ENCODE assay signal across 10 cellular contexts in the genomic region with DNA sequence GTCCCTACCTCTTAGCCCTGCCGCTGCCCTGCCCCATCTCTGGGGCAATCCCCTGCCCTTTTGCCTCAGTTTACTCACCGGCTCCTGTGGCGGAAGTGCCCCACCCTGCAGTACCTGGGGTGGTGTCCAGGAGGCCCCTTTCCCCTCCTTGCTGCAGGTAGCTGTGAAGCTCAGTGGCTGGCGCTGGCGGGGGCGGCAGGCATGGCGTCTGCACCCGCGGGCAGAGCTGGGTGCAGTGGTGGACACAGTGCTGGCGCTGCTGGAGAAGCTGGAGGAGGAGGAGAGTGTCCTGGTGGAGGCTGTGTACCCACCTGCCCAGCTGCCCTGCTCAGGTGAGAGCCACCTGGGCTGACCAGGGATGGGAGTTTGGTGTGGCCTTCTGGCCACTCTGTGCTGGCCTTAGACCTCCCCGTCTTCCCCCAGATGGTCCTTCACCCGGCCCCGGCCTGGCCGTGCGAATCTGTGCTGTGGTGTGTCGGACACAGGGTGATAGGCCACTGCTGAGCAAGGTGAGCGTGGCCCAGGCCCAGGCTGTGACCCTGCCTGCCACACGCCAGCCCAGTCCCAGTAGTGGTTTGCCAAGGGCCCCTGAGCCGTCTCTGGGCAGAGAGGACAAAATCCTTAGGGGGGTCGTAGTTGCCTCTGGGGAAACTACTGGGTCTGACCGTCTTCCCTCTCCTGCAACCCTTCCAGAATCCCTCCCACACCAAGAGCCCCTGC. TPM values are rescaled to one million over a fixed set of nuclear protein-coding genes. Genes with fewer than 3 reads are reported as not detected.
A peak's percentile ranks its signal among the peaks of the same experiment; 100 is the strongest.
DNase-seq lines count a peak whose midpoint lies in the region; ATAC-seq and TF ChIP-seq lines count a peak whose summit lies in the region.
"Had no signal": no experiment of that assay in that cellular context is flagged by ENCODE, and none has a peak within 500 bp of the region (broad histone marks: within the 10 kb centered on the region; RNA-seq: fewer than 3 reads in every experiment).

No MANE protein-coding gene starts in this region.

- H3K27me3 ChIP-seq in stomach smooth muscle (ENCODE audit: control insufficient read depth in 1 of 2, insufficient read depth in 2 of 2, low read length in 2 of 2) (peaks cover 0 to 2% of the 10 kb centered on the region in 2 donors), BE2C (0 out of 2 replicates have a peak, but pooled peaks cover 2% of the 10 kb centered on the region)
- H3K27me3 ChIP-seq: MG63 had no signal

- peak overlapping the region; percentile 97 for H3K27ac ChIP-seq in VCaP
- peak overlapping the region; percentile 74 for H3K27ac ChIP-seq in stomach smooth muscle (ENCODE audit: low read length)

- peak; percentile 63 for DNase-seq in activated CD8-positive, alpha-beta memory T cell treated with anti-CD3 and anti-CD28 coated beads, Interleukin-2, amount 50 U/mL, for 48 hours
- DNase-seq in activated CD8-positive, alpha-beta memory T cell treated with anti-CD3 and anti-CD28 coated beads for 24 hours = no peak
- DNase-seq in immature natural killer cell (no peak), BE2C (no peak)
- DNase-seq: NCI-H526 treated with DMSO at 0.1 percent for 48 hours had no signal

- no peak overlapping the region for H3K4me3 ChIP-seq in stomach smooth muscle (ENCODE audit: low read length in 2 of 2)
- H3K4me3 ChIP-seq in BE2C (ENCODE audit: low read depth, low read length) = no peak overlapping the region

- peak overlapping the region; percentile 5 to 72 for H3K9ac ChIP-seq in stomach smooth muscle (ENCODE audit: low read length in 2 of 2)

- H3K36me3 ChIP-seq in stomach smooth muscle (ENCODE audit: control insufficient read depth in 2 of 2, insufficient read depth in 2 of 2, low read length in 2 of 2) (no peaks in the 10 kb centered on the region), BE2C (no peaks in the 10 kb centered on the region)
- H3K36me3 ChIP-seq: MG63 had no signal

- H3K36me3 Mint-ChIP-seq in immature natural killer cell = no peaks in the 10 kb centered on the region

- H3K4me3 Mint-ChIP-seq in immature natural killer cell = peak overlapping the region; percentile 71 to 82 (median 77)

- H3K4me1 ChIP-seq in stomach smooth muscle (ENCODE audit: control insufficient read depth, insufficient read depth, low read length) = peaks cover 30% of the 10 kb centered on the region
- H3K4me1 ChIP-seq in BE2C = peaks cover 5% of the 10 kb centered on the region

- ATAC-seq in HG03045 (IDR thresholded peaks at IDR 0.05; ENCODE audit: unreplicated experiment) (no peak), HG03439 (IDR thresholded peaks at IDR 0.05; ENCODE audit: unreplicated experiment) (no peak)

- peak overlapping the region; percentile 76 to 86 (median 85) for H3K27ac Mint-ChIP-seq in immature natural killer cell

- peaks cover 0 to 10% (median 1%) of the 10 kb centered on the region in 3 donors for H3K27me3 Mint-ChIP-seq in immature natural killer cell (ENCODE audit: low read depth in 3 of 3)

- TF ChIP-seq CTCF in VCaP (conservative IDR thresholded peaks at IDR 0.05) = no peak
- TF ChIP-seq CTCF in BE2C (IDR thresholded peaks at IDR 0.05; ENCODE audit: low read depth, low read length) = no peak

- peaks cover 57 to 61% of the 10 kb centered on the region in 2 donors for H3K4me1 Mint-ChIP-seq in immature natural killer cell

- no peaks in the 10 kb centered on the region for H3K9me3 Mint-ChIP-seq in immature natural killer cell

- H3K9me3 ChIP-seq in stomach smooth muscle (ENCODE audit: control insufficient read depth in 2 of 2, low read length in 2 of 2) (no peaks in the 10 kb centered on the region), BE2C (no peaks in the 10 kb centered on the region)
- H3K9me3 ChIP-seq: MG63 had no signal

RNA-seq across cellular contexts. Expression of a gene that starts 4.0 kb away (rescaled TPM):
- polyA plus RNA-seq in immature natural killer cell = 1 to 10 TPM; 1.9 to 3.4 (median 2.7) TPM
- 0.66 TPM for polyA plus RNA-seq in BE2C (2012; ENCODE audit: insufficient read depth, insufficient read length, low read depth)

RNA-seq across cellular contexts. Expression of a gene that starts 8.8 kb away (rescaled TPM):
- polyA plus RNA-seq in immature natural killer cell = 10 to 100 TPM; 71.5 to 96.5 (median 74.9) TPM
- polyA plus RNA-seq in BE2C (2012; ENCODE audit: insufficient read depth, insufficient read length, low read depth) = 292 TPM

RNA-seq across cellular contexts. Expression of a gene that starts 15.6 kb away (rescaled TPM):
- polyA plus RNA-seq in immature natural killer cell = 100 to 1,000 TPM; 396 to 531 (median 451) TPM
- 0.45 TPM for polyA plus RNA-seq in BE2C (2012; ENCODE audit: insufficient read depth, insufficient read length, low read depth)

RNA-seq across cellular contexts. Expression of a gene that starts 17.8 kb away (rescaled TPM):
- polyA plus RNA-seq in immature natural killer cell = 1,000 to 10,000 TPM in 1 of 3 donors, 100 to 1,000 TPM in 2; 830 to 1,276 (median 950) TPM
- polyA plus RNA-seq in BE2C (2012; ENCODE audit: insufficient read depth, insufficient read length, low read depth) = 497 TPM

RNA-seq across cellular contexts. Expression of a gene that starts 18.0 kb away (rescaled TPM):
- polyA plus RNA-seq in immature natural killer cell = 1,000 to 10,000 TPM; 1,315 to 1,354 (median 1,351) TPM
- 2.6 TPM for polyA plus RNA-seq in BE2C (2012; ENCODE audit: insufficient read depth, insufficient read length, low read depth)
